11 cellular contexts compared by ENCODE assay signal in genomic region chr1:39076127-39076798, GRCh38. TPM values are rescaled to one million over a fixed set of nuclear protein-coding genes. Genes with fewer than 3 reads are reported as not detected.
DNase-seq lines count a peak whose midpoint lies in the region; ATAC-seq and TF ChIP-seq lines count a peak whose summit lies in the region.
"Had no signal": no experiment of that assay in that cellular context is flagged by ENCODE, and none has a peak within 500 bp of the region (broad histone marks: within the 10 kb centered on the region; RNA-seq: fewer than 3 reads in every experiment).

No MANE protein-coding gene starts in this region.

- intact Hi-C loops in esophagus muscularis mucosa (cut with DNase I): no loop called here
- intact Hi-C loops in aorta (cut with DNase I): no loop called here

- H3K4me1 Mint-ChIP-seq in mesothelial cell of epicardium: peaks cover 11% of the 10 kb centered on the region

- no peak overlapping the region for H3K4me2 ChIP-seq in trophoblast cell (ENCODE audit: low read length)

- H3K4me1 ChIP-seq in esophagus muscularis mucosa (peaks cover 8 to 24% (median 20%) of the 10 kb centered on the region in 4 donors), aorta (ENCODE audit: control insufficient read depth in 1 of 2, insufficient read depth in 2 of 2, low read length in 2 of 2) (no peaks in the 10 kb centered on the region), trophoblast cell (ENCODE audit: control insufficient read depth in 1 of 2, insufficient read depth in 2 of 2, low read length in 2 of 2) (peaks cover 0 to under 1% of the 10 kb centered on the region in 2 experiments)

- peaks cover 0 to 7% (median 2%) of the 10 kb centered on the region in 4 donors for H3K27me3 ChIP-seq in esophagus muscularis mucosa
- no peaks in the 10 kb centered on the region for H3K27me3 ChIP-seq in aorta (ENCODE audit: control insufficient read depth in 1 of 2, insufficient read depth in 2 of 2, low read length in 1 of 2)
- H3K27me3 ChIP-seq in trophoblast cell (ENCODE audit: insufficient read depth, low read length): peaks cover 13% of the 10 kb centered on the region

- H2AK5ac ChIP-seq in trophoblast cell (ENCODE audit: low read length): no peak overlapping the region

- H3K27me3 Mint-ChIP-seq in mesothelial cell of epicardium (ENCODE audit: low read depth): peaks cover 17% of the 10 kb centered on the region

- peak; percentile 84 for ATAC-seq in aorta (ENCODE audit: low FRiP score)
- ATAC-seq in HG03442 (IDR thresholded peaks at IDR 0.05; ENCODE audit: unreplicated experiment): no peak

- no peaks in the 10 kb centered on the region for H3K79me1 ChIP-seq in trophoblast cell (ENCODE audit: low read length)

- H2BK120ac ChIP-seq in trophoblast cell (ENCODE audit: insufficient read depth, low read length, poor library complexity): no peak overlapping the region

- peaks cover 4% of the 10 kb centered on the region for H3K36me3 Mint-ChIP-seq in mesothelial cell of epicardium

- H3K36me3 ChIP-seq in esophagus muscularis mucosa (no peaks in the 10 kb centered on the region), aorta (ENCODE audit: control insufficient read depth in 1 of 2, insufficient read depth in 2 of 2, low read length in 1 of 2) (no peaks in the 10 kb centered on the region), trophoblast cell (ENCODE audit: control insufficient read depth in 1 of 2, insufficient read depth in 2 of 2, low read length in 2 of 2) (no peaks in the 10 kb centered on the region)
- H3K36me3 ChIP-seq: neutrophil had no signal

- no peak for TF ChIP-seq POLR2A in esophagus muscularis mucosa (IDR thresholded peaks at IDR 0.05; ENCODE audit: low read depth)

- DNase-seq in activated effector memory CD4-positive, alpha-beta T cell treated with anti-CD3 and anti-CD28 coated beads, Interleukin-2, amount 50 U/mL, for 16 hours: peak; percentile 38
- no peak for DNase-seq in activated effector memory CD4-positive, alpha-beta T cell treated with Interleukin-2 at 50 U/mL for 16 hours
- DNase-seq in esophagus muscularis mucosa (ENCODE audit: extremely low spot score) (no peak), mesothelial cell of epicardium (ENCODE audit: low spot score in 2 of 2, unreplicated experiment in 2 of 2) (no peak), aorta (peak; percentile 73 to 86), trophoblast cell (no peak), HPDE6-E6E7 (ENCODE audit: extremely low spot score) (no peak)
- DNase-seq: stimulated activated naive CD4-positive, alpha-beta T cell treated with Interleukin-2 at 50 U/mL for 16 hours; SW 1271 had no signal

- no peak overlapping the region for H4K12ac ChIP-seq in trophoblast cell (ENCODE audit: low read depth, low read length)

- TF ChIP-seq EP300 in esophagus muscularis mucosa (IDR thresholded peaks at IDR 0.05): no peak

- H3K27ac ChIP-seq in esophagus muscularis mucosa (replicated peaks in 1 of 4) (peak overlapping the region; percentile 18 to 66 (median 59)), aorta (ENCODE audit: low read depth in 1 of 2, low read length in 2 of 2) (no peak overlapping the region), trophoblast cell (ENCODE audit: low read depth, low read length) (no peak overlapping the region)
- H3K27ac ChIP-seq: neutrophil had no signal

- no peak overlapping the region for H4K91ac ChIP-seq in trophoblast cell (ENCODE audit: low read depth, low read length)

- H3K9ac ChIP-seq in trophoblast cell (ENCODE audit: low read length): no peak overlapping the region

- no peak overlapping the region for H4K8ac ChIP-seq in trophoblast cell (ENCODE audit: low read depth, low read length)

- no peaks in the 10 kb centered on the region for H3K9me3 ChIP-seq in esophagus muscularis mucosa
- H3K9me3 ChIP-seq in aorta (ENCODE audit: control insufficient read depth, low read length): no peaks in the 10 kb centered on the region
- H3K9me3 ChIP-seq in trophoblast cell (ENCODE audit: insufficient read depth, low read depth, low read length): peaks cover 2% of the 10 kb centered on the region
- H3K9me3 ChIP-seq: neutrophil had no signal

- no peak overlapping the region for H3K4ac ChIP-seq in trophoblast cell (ENCODE audit: low read depth, low read length)

- no peak overlapping the region for H3K4me3 Mint-ChIP-seq in mesothelial cell of epicardium

- no peak for TF ChIP-seq CTCF in esophagus muscularis mucosa (IDR thresholded peaks at IDR 0.05)
- no peak for TF ChIP-seq CTCF in mesothelial cell of epicardium (IDR thresholded peaks at IDR 0.05; ENCODE audit: unreplicated experiment)

- no peak overlapping the region for H3K23ac ChIP-seq in trophoblast cell (ENCODE audit: low read length)

- H3K27ac Mint-ChIP-seq in mesothelial cell of epicardium: peak overlapping the region; percentile 25

- no peak overlapping the region for H3K18ac ChIP-seq in trophoblast cell (ENCODE audit: low read length)

- no peak overlapping the region for H3K14ac ChIP-seq in trophoblast cell (ENCODE audit: low read length)

- H3K4me3 ChIP-seq in esophagus muscularis mucosa (no peak overlapping the region), aorta (ENCODE audit: low read length in 2 of 2) (no peak overlapping the region), trophoblast cell (ENCODE audit: low read depth, low read length) (no peak overlapping the region)

- H2AFZ ChIP-seq in trophoblast cell (ENCODE audit: insufficient read depth, low read length, poor library complexity): no peak overlapping the region

- 59% methylated on average over 13 of the region's 13 CpGs for WGBS in esophagus muscularis mucosa
- 55 to 56% methylated on average over 13 of the region's 13 CpGs for WGBS in aorta, 2 donors
- no CpG with 5 or more reads among the region's 13 CpGs for WGBS in trophoblast cell (ENCODE audit: extremely low coverage, insufficient coverage, insufficient read length)

- H2BK12ac ChIP-seq in trophoblast cell (ENCODE audit: low read length): no peak overlapping the region

- peaks cover 4% of the 10 kb centered on the region for H3K9me3 Mint-ChIP-seq in mesothelial cell of epicardium

- no peak overlapping the region for H2BK5ac ChIP-seq in trophoblast cell (ENCODE audit: low read depth, low read length, poor library complexity)

- no peaks in the 10 kb centered on the region for H3K79me2 ChIP-seq in trophoblast cell (ENCODE audit: control insufficient read depth, insufficient read depth, low read length, poor library complexity)

RNA-seq across cellular contexts. Expression of gene NDUFS5, which starts 50.1 kb away (rescaled TPM):
- total RNA-seq in esophagus muscularis mucosa: 100 to 1,000 TPM; 274 to 655 (median 373) TPM
- total RNA-seq in mesothelial cell of epicardium: 184 to 196 TPM (median 186 TPM) in 3 replicates
- total RNA-seq in aorta: 100 to 1,000 TPM; 114 to 134 TPM
- 100 to 1,000 TPM; 511 to 574 TPM for polyA plus RNA-seq in aorta
- 502 and 551 TPM in 2 replicates for polyA plus RNA-seq in trophoblast cell (2013)

Comparison
In these comparisons a context has a peak if more than half of its experiments do, and no peak if none do; other contexts are left out.
1. DNase-seq: peak in activated effector memory CD4-positive, alpha-beta T cell treated with anti-CD3 and anti-CD28 coated beads, Interleukin-2, amount 50 U/mL, for 16 hours (single experiment) and aorta (2 of 2); none in activated effector memory CD4-positive, alpha-beta T cell treated with Interleukin-2 at 50 U/mL for 16 hours (single experiment), esophagus muscularis mucosa (single experiment), mesothelial cell of epicardium (0 of 2), trophoblast cell (0 of 2) and HPDE6-E6E7 (single experiment).
2. H3K27ac ChIP-seq: peak in esophagus muscularis mucosa (4 of 4); none in aorta (0 of 2) and trophoblast cell (single experiment).